In the genomic region with DNA sequence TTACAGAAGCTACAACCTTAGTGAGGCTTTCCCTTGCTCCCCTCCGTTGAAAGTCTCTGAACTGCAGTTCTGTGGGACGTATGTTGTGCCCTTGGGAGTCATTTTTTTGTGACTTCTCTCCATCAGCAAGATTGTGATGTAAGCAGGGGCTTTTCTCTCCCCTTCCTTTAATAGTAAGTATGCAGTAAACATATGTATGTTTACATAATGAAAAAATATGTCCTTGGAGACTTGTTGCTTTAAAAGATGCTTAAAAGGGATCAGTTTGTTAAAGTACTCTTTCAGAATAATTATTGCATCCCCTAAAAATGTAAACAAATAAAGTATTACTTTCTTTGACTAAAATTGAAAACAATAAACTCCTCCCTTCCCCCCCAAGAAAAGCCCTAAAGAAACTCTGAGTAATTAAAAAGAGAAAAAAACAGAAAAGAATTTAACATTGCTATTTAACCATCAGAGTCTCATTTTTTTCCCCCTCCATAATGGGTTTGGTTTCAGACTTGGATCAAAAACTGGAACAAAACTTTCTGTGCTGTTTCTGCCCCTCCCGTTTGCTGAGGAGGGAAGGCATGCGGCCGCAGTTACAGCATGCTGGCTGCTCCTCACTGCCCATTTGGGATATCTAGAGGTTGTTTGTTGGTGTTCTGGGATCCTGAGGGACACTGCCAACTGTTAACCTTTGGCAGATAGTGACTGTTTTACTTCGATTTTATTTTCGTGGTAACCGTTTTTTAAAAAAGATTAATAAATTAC, we compare ENCODE assay signal across 13 cellular contexts. TPM values are rescaled to one million over a fixed set of nuclear protein-coding genes. Genes with fewer than 3 reads are reported as not detected.
DNase-seq lines count a peak whose midpoint lies in the region; ATAC-seq and TF ChIP-seq lines count a peak whose summit lies in the region.
"Had no signal": no experiment of that assay in that cellular context is flagged by ENCODE, and none has a peak within 500 bp of the region (broad histone marks: within the 10 kb centered on the region; RNA-seq: fewer than 3 reads in every experiment).

No MANE protein-coding gene starts in this region.

- intact Hi-C loops in PC-3 (cut with micrococcal nuclease): no loop called here
- intact Hi-C loops in esophagus squamous epithelium (cut with DNase I): no loop called here

- no peak for TF ChIP-seq POLR2A in esophagus squamous epithelium (IDR thresholded peaks at IDR 0.05)

- H3K9me3 ChIP-seq in PC-3 (ENCODE audit: low read length): no peaks in the 10 kb centered on the region
- H3K9me3 ChIP-seq in esophagus squamous epithelium: no peaks in the 10 kb centered on the region
- H3K9me3 ChIP-seq in thoracic aorta: no peaks in the 10 kb centered on the region

- H3K4me1 ChIP-seq in PC-3 (ENCODE audit: insufficient read depth, low read length) (peaks cover 86% of the 10 kb centered on the region), esophagus squamous epithelium (peaks cover 18 to 86% (median 29%) of the 10 kb centered on the region in 3 donors), thoracic aorta (ENCODE audit: control insufficient read depth in 1 of 2, low read depth in 2 of 2) (peaks cover 74 to 96% of the 10 kb centered on the region in 2 donors)

- no TSS peak for BruUV-seq in PC-3 (replicated peaks; lab: Mats Ljungman, UMichigan)

- H3K27ac Mint-ChIP-seq in mesothelial cell of epicardium: peak overlapping the region; percentile 15
- H3K27ac Mint-ChIP-seq: IgD-negative memory B cell had no signal

- H3K9ac ChIP-seq in PC-3 (ENCODE audit: low read length): no peak overlapping the region

- WGBS in esophagus squamous epithelium, 2 donors: 45 to 60% methylated on average over 8 of the region's 8 CpGs

- no peaks in the 10 kb centered on the region for H3K9me3 Mint-ChIP-seq in mesothelial cell of epicardium
- H3K9me3 Mint-ChIP-seq: IgD-negative memory B cell had no signal

- no peaks in the 10 kb centered on the region for H3K27me3 Mint-ChIP-seq in mesothelial cell of epicardium (ENCODE audit: low read depth)
- H3K27me3 Mint-ChIP-seq: IgD-negative memory B cell had no signal

- H3K27me3 ChIP-seq in PC-3 (ENCODE audit: low read length) (no peaks in the 10 kb centered on the region), esophagus squamous epithelium (no peaks in the 10 kb centered on the region), thoracic aorta (replicated peaks; ENCODE audit: insufficient read depth) (no peaks in the 10 kb centered on the region)

- H3K36me3 Mint-ChIP-seq in mesothelial cell of epicardium: no peaks in the 10 kb centered on the region

- no peak overlapping the region for H3K4me3 ChIP-seq in PC-3 (ENCODE audit: low read length)
- peak overlapping the region in 3 of 4 donors; percentile 6 to 42 (median 13) for H3K4me3 ChIP-seq in esophagus squamous epithelium
- peak overlapping the region; percentile 50 for H3K4me3 ChIP-seq in thoracic aorta

- peaks cover 100% of the 10 kb centered on the region for H3K79me2 ChIP-seq in PC-3 (ENCODE audit: low read length)

- ATAC-seq in PC-3 (no peak), thoracic aorta (ENCODE audit: insufficient number of reproducible peaks, low FRiP score, low read depth) (no peak), GM19455 (IDR thresholded peaks at IDR 0.05; ENCODE audit: unreplicated experiment) (no peak), GM18861 (IDR thresholded peaks at IDR 0.05; ENCODE audit: unreplicated experiment) (no peak)

- H3F3A ChIP-seq in PC-3 (ENCODE audit: low read length, unreplicated experiment): peaks cover 16% of the 10 kb centered on the region

- no peak overlapping the region for H3K4me3 Mint-ChIP-seq in mesothelial cell of epicardium

- POLR2A ChIA-PET in PC-3 (lab: Charles Lee; ENCODE audit: unreplicated experiment): no interaction called here

- H2AFZ ChIP-seq in PC-3 (ENCODE audit: low read length): no peak overlapping the region

- H3K36me3 ChIP-seq in PC-3 (ENCODE audit: low read depth, low read length) (no peaks in the 10 kb centered on the region), esophagus squamous epithelium (no peaks in the 10 kb centered on the region), thoracic aorta (no peaks in the 10 kb centered on the region)

- peaks cover 55% of the 10 kb centered on the region for H3K4me1 Mint-ChIP-seq in mesothelial cell of epicardium

- no peaks in the 10 kb centered on the region for H3K9me2 ChIP-seq in PC-3 (replicated peaks; ENCODE audit: low read length)

- TF ChIP-seq CTCF in PC-3 (conservative IDR thresholded peaks at IDR 0.05; ENCODE audit: low read depth, low read length) (no peak), esophagus squamous epithelium (IDR thresholded peaks at IDR 0.05) (no peak), mesothelial cell of epicardium (IDR thresholded peaks at IDR 0.05; ENCODE audit: unreplicated experiment) (no peak), thoracic aorta (IDR thresholded peaks at IDR 0.05) (no peak)

- DNase-seq in PC-3: no peak
- DNase-seq in esophagus squamous epithelium (lab: John Stamatoyannopoulos, UW): no peak
- DNase-seq in mesothelial cell of epicardium (ENCODE audit: low spot score in 2 of 2, unreplicated experiment in 2 of 2): no peak
- no peak for DNase-seq in thoracic aorta (ENCODE audit: low spot score)
- DNase-seq in UCSD-AML1 (lab: John Stamatoyannopoulos, UW; ENCODE audit: unreplicated experiment): no peak
- no peak for DNase-seq in effector CD8-positive, alpha-beta T cell (lab: John Stamatoyannopoulos, UW)
- DNase-seq: activated T-cell treated with anti-CD3 and anti-CD28 coated beads, Interleukin-2, amount 50 U/mL, for 1 hour; DMS79 treated with DMSO at 0.1 percent for 48 hours; stimulated activated naive CD4-positive, alpha-beta T cell had no signal

- H3K27ac ChIP-seq in PC-3 (ENCODE audit: low read length): peak overlapping the region; percentile 94
- H3K27ac ChIP-seq in esophagus squamous epithelium: peak overlapping the region; percentile 44 to 91 (median 86)
- peak overlapping the region; percentile 96 to 98 for H3K27ac ChIP-seq in thoracic aorta
- H3K27ac ChIP-seq: VCaP had no signal

- CTCF ChIA-PET in PC-3 (lab: Charles Lee): no interaction called here

- H3K4me2 ChIP-seq in PC-3 (ENCODE audit: low read length): no peak overlapping the region

- peaks cover 3% of the 10 kb centered on the region for H4K20me1 ChIP-seq in PC-3 (ENCODE audit: low read length)

RNA-seq across cellular contexts. Expression of a gene that starts 40.2 kb away (rescaled TPM):
- total RNA-seq in PC-3 (2014; rRNA removed): 211 and 271 TPM in 2 replicates
- total RNA-seq in esophagus squamous epithelium: 100 to 1,000 TPM in 1 of 4 donors, 10 to 100 TPM in 3; 21.2 to 105 (median 47.6) TPM
- 190 to 209 TPM (median 200 TPM) in 3 replicates for total RNA-seq in mesothelial cell of epicardium
- total RNA-seq in thoracic aorta: 100 to 1,000 TPM; 219 to 300 TPM
